ENCODE assay signal across 8 cellular contexts in genomic region chr13:98447881-98448641, GRCh38.
DNase-seq lines count a peak whose midpoint lies in the region; ATAC-seq and TF ChIP-seq lines count a peak whose summit lies in the region.

No MANE protein-coding gene starts in this region.

- intact Hi-C loops in activated CD4-positive, alpha-beta T cell treated with anti-CD3 and anti-CD28 coated beads, Interleukin-2, amount 10 ng/mL, durations not matched to agents 24 days and 14 days (cut with micrococcal nuclease) = loop anchor here (10.0 kb wide), 1 partner anchor 397 kb away; no protein-coding TSS in a partner anchor
- intact Hi-C loops in CD14-positive monocyte (cut with micrococcal nuclease) = loop anchor here (5.0 to 10.0 kb wide), 3 partner anchors 204 to 397 kb away; no protein-coding TSS in a partner anchor

- peak overlapping the region; percentile 71 for H3K27ac Mint-ChIP-seq in activated CD4-positive, alpha-beta T cell treated with anti-CD3 and anti-CD28 coated beads, Interleukin-2, amount 10 ng/mL, durations not matched to agents 24 days and 14 days
- H3K27ac Mint-ChIP-seq in nephron progenitor cell = peak overlapping the region; percentile 96
- H3K27ac Mint-ChIP-seq in CD14-positive monocyte = peak overlapping the region in 2 of 7 donors; percentile 38 to 80

- no peak for ATAC-seq in GM19324 (IDR thresholded peaks at IDR 0.05; ENCODE audit: low FRiP score, unreplicated experiment)
- no peak for ATAC-seq in HG02588 (IDR thresholded peaks at IDR 0.05; ENCODE audit: unreplicated experiment)

- peaks cover 28% of the 10 kb centered on the region for H3K36me3 Mint-ChIP-seq in activated CD4-positive, alpha-beta T cell treated with anti-CD3 and anti-CD28 coated beads, Interleukin-2, amount 10 ng/mL, durations not matched to agents 24 days and 14 days (ENCODE audit: low read depth)
- peaks cover 51% of the 10 kb centered on the region for H3K36me3 Mint-ChIP-seq in nephron progenitor cell (ENCODE audit: low read depth)
- peaks cover 48 to 52% of the 10 kb centered on the region in 2 donors for H3K36me3 Mint-ChIP-seq in CD14-positive monocyte

- no peaks in the 10 kb centered on the region for H3K27me3 Mint-ChIP-seq in activated CD4-positive, alpha-beta T cell treated with anti-CD3 and anti-CD28 coated beads, Interleukin-2, amount 10 ng/mL, durations not matched to agents 24 days and 14 days
- H3K27me3 Mint-ChIP-seq in nephron progenitor cell (ENCODE audit: low read depth, poor library complexity) = peaks cover 6% of the 10 kb centered on the region
- peaks cover 0 to 5% (median 0%) of the 10 kb centered on the region in 3 donors for H3K27me3 Mint-ChIP-seq in CD14-positive monocyte (ENCODE audit: low read depth in 3 of 3)

- peak; percentile 66 for TF ChIP-seq CTCF in nephron progenitor cell (IDR thresholded peaks at IDR 0.05)
- TF ChIP-seq CTCF in CD14-positive monocyte (IDR thresholded peaks at IDR 0.05) = no peak

- H3K4me1 Mint-ChIP-seq in activated CD4-positive, alpha-beta T cell treated with anti-CD3 and anti-CD28 coated beads, Interleukin-2, amount 10 ng/mL, durations not matched to agents 24 days and 14 days = peaks cover 27% of the 10 kb centered on the region
- H3K4me1 Mint-ChIP-seq in nephron progenitor cell = peaks cover 53% of the 10 kb centered on the region
- H3K4me1 Mint-ChIP-seq in CD14-positive monocyte = peaks cover 6% of the 10 kb centered on the region

- DNase-seq in activated CD4-positive, alpha-beta T cell treated with anti-CD3 and anti-CD28 coated beads, Interleukin-2, amount 10 ng/mL, durations not matched to agents 24 days and 14 days = no peak
- no peak for DNase-seq in activated CD4-positive, alpha-beta T cell treated with anti-CD3 and anti-CD28 coated beads, Interleukin-2, amount 50 U/mL, for 1 hour
- DNase-seq in NCI-H69 (lab: John Stamatoyannopoulos, UW) = peak; percentile 18
- peak; percentile 78 for DNase-seq in dermis blood vessel endothelial cell
- peak; percentile 76 for DNase-seq in nephron progenitor cell
- no peak for DNase-seq in CD14-positive monocyte (ENCODE audit: low spot score)

- no peak overlapping the region for H3K4me3 Mint-ChIP-seq in activated CD4-positive, alpha-beta T cell treated with anti-CD3 and anti-CD28 coated beads, Interleukin-2, amount 10 ng/mL, durations not matched to agents 24 days and 14 days
- no peak overlapping the region for H3K4me3 Mint-ChIP-seq in nephron progenitor cell
- no peak overlapping the region for H3K4me3 Mint-ChIP-seq in CD14-positive monocyte

- no peaks in the 10 kb centered on the region for H3K9me3 Mint-ChIP-seq in activated CD4-positive, alpha-beta T cell treated with anti-CD3 and anti-CD28 coated beads, Interleukin-2, amount 10 ng/mL, durations not matched to agents 24 days and 14 days
- no peaks in the 10 kb centered on the region for H3K9me3 Mint-ChIP-seq in nephron progenitor cell
- no peaks in the 10 kb centered on the region for H3K9me3 Mint-ChIP-seq in CD14-positive monocyte

Comparison
In these comparisons a context has a peak if more than half of its experiments do, and no peak if none do; other contexts are left out.
1. DNase-seq: peak in NCI-H69 (single experiment), dermis blood vessel endothelial cell (single experiment) and nephron progenitor cell (single experiment); none in activated CD4-positive, alpha-beta T cell treated with anti-CD3 and anti-CD28 coated beads, Interleukin-2, amount 10 ng/mL, durations not matched to agents 24 days and 14 days (single experiment), activated CD4-positive, alpha-beta T cell treated with anti-CD3 and anti-CD28 coated beads, Interleukin-2, amount 50 U/mL, for 1 hour (single experiment) and CD14-positive monocyte (single experiment).